Comparison of ENCODE assay signal across 20 cellular contexts in genomic region chr11:71459767-71460320, GRCh38.
"Had no signal": no experiment of that assay in that cellular context is flagged by ENCODE, and none has a peak within 500 bp of the region (broad histone marks: within the 10 kb centered on the region; RNA-seq: fewer than 3 reads in every experiment).

No MANE protein-coding gene starts in this region.

- H3K27ac ChIP-seq: ascending aorta, esophagus squamous epithelium, hepatocyte, skin epidermis, stomach had no signal

- H3K4me1 ChIP-seq: ascending aorta had no signal

- H3K27me3 Mint-ChIP-seq: activated B cell treated with CpG ODN at 0.5 μM for 24 hours; activated CD8-positive, alpha-beta T cell treated with anti-CD3 and anti-CD28 coated beads for 36 hours; activated T-helper 17 cell treated with anti-CD3 and anti-CD28 coated beads, Interleukin-2, amount 50 U/mL, for 72 hours; natural killer cell treated with Interleukin-12 subunit alpha and Interleukin-12 subunit beta and Interleukin-15 and Interleukin-18, amount 100 ng/mL, for 72 hours; type B pancreatic cell had no signal

- FAIRE-seq: islet of Langerhans had no signal

- H3K27ac Mint-ChIP-seq: activated B cell treated with CpG ODN at 0.5 μM for 24 hours; activated CD8-positive, alpha-beta T cell treated with anti-CD3 and anti-CD28 coated beads for 36 hours; activated T-helper 17 cell treated with anti-CD3 and anti-CD28 coated beads, Interleukin-2, amount 50 U/mL, for 72 hours; mesothelial cell of epicardium; type B pancreatic cell had no signal

- H3K9me3 Mint-ChIP-seq: activated B cell treated with CpG ODN at 0.5 μM for 24 hours; activated CD8-positive, alpha-beta T cell treated with anti-CD3 and anti-CD28 coated beads for 36 hours; activated T-helper 17 cell treated with anti-CD3 and anti-CD28 coated beads, Interleukin-2, amount 50 U/mL, for 72 hours; mesothelial cell of epicardium; natural killer cell treated with Interleukin-12 subunit alpha and Interleukin-12 subunit beta and Interleukin-15 and Interleukin-18, amount 100 ng/mL, for 72 hours; type B pancreatic cell had no signal

- H3K9me3 ChIP-seq: ascending aorta, esophagus squamous epithelium, stomach had no signal

- H3K4me3 Mint-ChIP-seq: activated B cell treated with CpG ODN at 0.5 μM for 24 hours; activated CD8-positive, alpha-beta T cell treated with anti-CD3 and anti-CD28 coated beads for 36 hours; activated T-helper 17 cell treated with anti-CD3 and anti-CD28 coated beads, Interleukin-2, amount 50 U/mL, for 72 hours; mesothelial cell of epicardium; natural killer cell treated with Interleukin-12 subunit alpha and Interleukin-12 subunit beta and Interleukin-15 and Interleukin-18, amount 100 ng/mL, for 72 hours; type B pancreatic cell had no signal

- H3K4me3 ChIP-seq: ascending aorta, esophagus squamous epithelium, hepatocyte, skin epidermis, stomach had no signal

- H3K27me3 ChIP-seq: ascending aorta, esophagus squamous epithelium, hepatocyte, stomach had no signal

- H3K4me1 Mint-ChIP-seq: mesothelial cell of epicardium had no signal

- DNase-seq: activated B cell treated with CpG ODN at 0.5 μM for 24 hours; activated CD4-positive, alpha-beta T cell treated with anti-CD3 and anti-CD28 coated beads for 4 hours; activated CD8-positive, alpha-beta T cell treated with anti-CD3 and anti-CD28 coated beads for 36 hours; activated naive CD4-positive, alpha-beta T cell; activated T-cell treated with anti-CD3 and anti-CD28 coated beads, Interleukin-2, amount 50 U/mL, for 1 hour; dermis blood vessel endothelial cell; effector memory CD4-positive, alpha-beta T cell; esophagus squamous epithelium; occipital lobe; stimulated activated CD4-positive, alpha-beta T cell treated with anti-CD3 and anti-CD28 coated beads, Interleukin-4, amount 100 ng/mL, for 1 hour; stomach; SW 1271 had no signal

- ATAC-seq: activated CD8-positive, alpha-beta T cell treated with anti-CD3 and anti-CD28 coated beads for 36 hours; activated T-helper 17 cell treated with anti-CD3 and anti-CD28 coated beads, Interleukin-2, amount 50 U/mL, for 72 hours had no signal
